In genomic region chr5:132190161-132190817, GRCh38 we compare ENCODE assay signal across 8 cellular contexts. TPM values are rescaled to one million over a fixed set of nuclear protein-coding genes. Genes with fewer than 3 reads are reported as not detected.
DNase-seq lines count a peak whose midpoint lies in the region; ATAC-seq, FAIRE-seq and TF ChIP-seq lines count a peak whose summit lies in the region.

No MANE protein-coding gene starts in this region.

- H3K36me3 ChIP-seq in GM23338 (ENCODE audit: insufficient read depth) (no peaks in the 10 kb centered on the region), PC-3 (ENCODE audit: low read depth, low read length) (0 out of 2 replicates have a peak, but pooled peaks cover 4% of the 10 kb centered on the region), lower lobe of right lung (peaks cover 31% of the 10 kb centered on the region)

- intact Hi-C loops in PC-3 (cut with micrococcal nuclease), result no loop called here
- intact Hi-C loops in lower lobe of right lung (cut with DNase I), result no loop called here

- H3K9me3 ChIP-seq in PC-3 (ENCODE audit: low read length), result no peaks in the 10 kb centered on the region
- no peaks in the 10 kb centered on the region for H3K9me3 ChIP-seq in lower lobe of right lung

- H3F3A ChIP-seq in GM23338 (replicated peaks; ENCODE audit: low read depth), result no peaks in the 10 kb centered on the region
- H3F3A ChIP-seq in PC-3 (ENCODE audit: low read length, unreplicated experiment), result no peaks in the 10 kb centered on the region

- H3K27me3 Mint-ChIP-seq in GM23338 (ENCODE audit: insufficient read depth, low read depth, poor library complexity), result peaks cover 3% of the 10 kb centered on the region

- H3K4me1 ChIP-seq in GM23338 (ENCODE audit: insufficient read depth), result no peaks in the 10 kb centered on the region
- H3K4me1 ChIP-seq in PC-3 (ENCODE audit: insufficient read depth, low read length), result no peaks in the 10 kb centered on the region
- H3K4me1 ChIP-seq in lower lobe of right lung, result no peaks in the 10 kb centered on the region

- H3K4me3 Mint-ChIP-seq in GM23338, result no peak overlapping the region

- H3K79me2 ChIP-seq in GM23338 (replicated peaks; ENCODE audit: insufficient read depth), result no peaks in the 10 kb centered on the region
- no peaks in the 10 kb centered on the region for H3K79me2 ChIP-seq in PC-3 (ENCODE audit: low read length)

- no peak overlapping the region for H3K4me2 ChIP-seq in GM23338
- H3K4me2 ChIP-seq in PC-3 (ENCODE audit: low read length), result no peak overlapping the region

- H3K9ac ChIP-seq in PC-3 (ENCODE audit: low read length), result no peak overlapping the region

- CTCF ChIA-PET in PC-3 (lab: Charles Lee), result interaction anchor here (1.2 kb wide), 1 partner anchor 103 kb away, joined by 4 read pairs; no protein-coding TSS in a partner anchor

- no peaks in the 10 kb centered on the region for H3K9me2 ChIP-seq in GM23338 (ENCODE audit: insufficient read depth)
- no peaks in the 10 kb centered on the region for H3K9me2 ChIP-seq in PC-3 (replicated peaks; ENCODE audit: low read length)

- TF ChIP-seq CTCF in GM23338 (conservative IDR thresholded peaks at IDR 0.05; ENCODE audit: low read depth in 2 of 2) (peak; percentile 72 to 90), PC-3 (conservative IDR thresholded peaks at IDR 0.05; ENCODE audit: low read depth, low read length) (peak; percentile 75), lower lobe of right lung (IDR thresholded peaks at IDR 0.05) (peak; percentile 64)

- H2AFZ ChIP-seq in GM23338 (no peak overlapping the region), PC-3 (ENCODE audit: low read length) (no peak overlapping the region)

- BruUV-seq in PC-3 (replicated peaks; lab: Mats Ljungman, UMichigan), result no TSS peak

- peak; percentile 100 for ATAC-seq in GM23338
- ATAC-seq in PC-3, result peak; percentile 99
- ATAC-seq in lower lobe of right lung, result peak; percentile 88 to 90

- POLR2A ChIA-PET in PC-3 (lab: Charles Lee; ENCODE audit: unreplicated experiment), result interaction anchor here (0.6 kb wide), 1 partner anchor 87 kb away, joined by 3 read pairs; no protein-coding TSS in a partner anchor

- H3K27ac ChIP-seq in GM23338 (ENCODE audit: low read depth) (no peak overlapping the region), PC-3 (ENCODE audit: low read length) (no peak overlapping the region), lower lobe of right lung (no peak overlapping the region)

- H3K4me3 ChIP-seq in GM23338 (no peak overlapping the region), PC-3 (ENCODE audit: low read length) (no peak overlapping the region), lower lobe of right lung (no peak overlapping the region)

- H3K27me3 ChIP-seq in GM23338 (ENCODE audit: insufficient read depth), result no peaks in the 10 kb centered on the region
- no peaks in the 10 kb centered on the region for H3K27me3 ChIP-seq in PC-3 (ENCODE audit: low read length)
- H3K27me3 ChIP-seq in lower lobe of right lung (ENCODE audit: low read depth), result no peaks in the 10 kb centered on the region

- H3K9me3 Mint-ChIP-seq in GM23338, result no peaks in the 10 kb centered on the region

- no peaks in the 10 kb centered on the region for H3K36me3 Mint-ChIP-seq in GM23338 (ENCODE audit: low read depth)

- H4K20me1 ChIP-seq in GM23338 (replicated peaks; ENCODE audit: insufficient read depth) (no peaks in the 10 kb centered on the region), PC-3 (ENCODE audit: low read length) (no peaks in the 10 kb centered on the region)

- peak; percentile 70 for FAIRE-seq in colon (lab: Jason Lieb, UNC)

- DNase-seq in activated gamma-delta T cell treated with Interleukin-2 at 50 U/mL for 16 hours, result peak; percentile 10
- no peak for DNase-seq in activated gamma-delta T cell (lab: John Stamatoyannopoulos, UW)
- peak; percentile 91 for DNase-seq in GM23338 (ENCODE audit: low spot score)
- peak; percentile 83 for DNase-seq in LHCN-M2 (ENCODE audit: low read depth)
- peak; percentile 74 for DNase-seq in PC-3
- DNase-seq in lower lobe of right lung, result no peak
- DNase-seq in activated naive CD4-positive, alpha-beta T cell (lab: John Stamatoyannopoulos, UW), result no peak

- H3K27ac Mint-ChIP-seq in GM23338, result no peak overlapping the region

- H3K4me1 Mint-ChIP-seq in GM23338, result no peaks in the 10 kb centered on the region

TF ChIP-seq in GM23338, 12 proteins besides CTCF, POLR2A, EP300 and RAD21:
- TF ChIP-seq ZNF462 (CRISPR knock-in tag; IDR thresholded peaks at IDR 0.05) (no peak), STAT1 (IDR thresholded peaks at IDR 0.05; ENCODE audit: unreplicated experiment) (no peak), ETS1 (IDR thresholded peaks at IDR 0.05) (peak; percentile 86), ZNF331 (CRISPR knock-in tag; IDR thresholded peaks at IDR 0.05; ENCODE audit: low read depth) (no peak)

RNA-seq across cellular contexts. Expression of gene P4HA2, which starts 37.4 kb away (rescaled TPM):
- total RNA-seq in GM23338 (2014; rRNA removed; shearing (Covaris generic)), result 8.0 and 10.3 TPM in 2 replicates
- 5.9 and 8.1 TPM in 2 replicates for polyA plus RNA-seq in GM23338 (2016; fragmentation: Nextera tagmentation; extraction: Ambion mirVana)
- 200 and 217 TPM in 2 replicates for total RNA-seq in LHCN-M2 (2014; rRNA removed)
- polyA plus RNA-seq in LHCN-M2 (2012), result 300 TPM
- total RNA-seq in PC-3 (2014; rRNA removed), result 38.7 and 43.6 TPM in 2 replicates
- total RNA-seq in lower lobe of right lung, result 75.7 TPM

Comparison
In these comparisons a context has a peak if more than half of its experiments do, and no peak if none do; other contexts are left out.
1. DNase-seq: peak in activated gamma-delta T cell treated with Interleukin-2 at 50 U/mL for 16 hours (single experiment), GM23338 (single experiment), LHCN-M2 (single experiment) and PC-3 (single experiment); none in activated gamma-delta T cell (single experiment), lower lobe of right lung (single experiment) and activated naive CD4-positive, alpha-beta T cell (0 of 4).
2. Peak in every context shown above with its lines, with median percentiles within 50 percentile points of each other: ATAC-seq and CTCF ChIP-seq.